In genomic region chr4:6200011-6200921, GRCh38 we compare ENCODE assay signal across 8 cellular contexts. TPM values are rescaled to one million over a fixed set of nuclear protein-coding genes. Genes with fewer than 3 reads are reported as not detected.
DNase-seq lines count a peak whose midpoint lies in the region; ATAC-seq and TF ChIP-seq lines count a peak whose summit lies in the region.

Gene JAKMIP1 (minus strand): TSS chr4:6200549. CDS start chr4:6112850, 87,699 bp downstream.

- peaks cover 0 to 11% (median 4%) of the 10 kb centered on the region in 4 donors for H3K9me3 ChIP-seq in esophagus muscularis mucosa

- H3K36me3 Mint-ChIP-seq in nephron (ENCODE audit: low read depth): no peaks in the 10 kb centered on the region

- peak; percentile 75 for DNase-seq in NCI-H748 (lab: John Stamatoyannopoulos, UW; ENCODE audit: unreplicated experiment)
- no peak for DNase-seq in NCI-H748 treated with DMSO at 0.1 percent for 48 hours (lab: John Stamatoyannopoulos, UW)
- DNase-seq in NCI-H2196 treated with DMSO at 0.1 percent for 48 hours (lab: John Stamatoyannopoulos, UW; ENCODE audit: unreplicated experiment): peak; percentile 47
- DNase-seq in activated T-cell treated with anti-CD3 and anti-CD28 coated beads for 48 hours (ENCODE audit: low read depth): peak; percentile 82
- DNase-seq in esophagus muscularis mucosa (ENCODE audit: extremely low spot score): no peak
- peak; percentile 90 for DNase-seq in stimulated activated naive CD8-positive, alpha-beta T cell treated with anti-CD3 and anti-CD28 coated beads, Interleukin-15, Interleukin-2, amounts not matched to agents 100 U/mL and 50 U/mL, for 24 hours

- peaks cover 81% of the 10 kb centered on the region for H3K27me3 Mint-ChIP-seq in nephron (ENCODE audit: low read depth)

- H3K27ac Mint-ChIP-seq in nephron: no peak within 1 kb of the TSS

- peak within 1 kb of the TSS; percentile 75 to 81 (median 81) for H3K4me3 Mint-ChIP-seq in nephron

- no peaks in the 10 kb centered on the region for H3K4me1 Mint-ChIP-seq in nephron

- H3K4me3 ChIP-seq in esophagus muscularis mucosa: peak within 1 kb of the TSS; percentile 58 to 60 (median 59)

- no peaks in the 10 kb centered on the region for H3K36me3 ChIP-seq in esophagus muscularis mucosa

- no peak for TF ChIP-seq CTCF in esophagus muscularis mucosa (IDR thresholded peaks at IDR 0.05)
- TF ChIP-seq CTCF in nephron (IDR thresholded peaks at IDR 0.05; ENCODE audit: unreplicated experiment in 3 of 3): no peak

- H3K27me3 ChIP-seq in esophagus muscularis mucosa: peaks cover 0 to 64% (median 34%) of the 10 kb centered on the region in 4 donors

- no peak within 1 kb of the TSS for H3K27ac ChIP-seq in esophagus muscularis mucosa (replicated peaks in 1 of 4)

- no peak for TF ChIP-seq POLR2A in esophagus muscularis mucosa (IDR thresholded peaks at IDR 0.05; ENCODE audit: low read depth)

- intact Hi-C loops in esophagus muscularis mucosa (cut with DNase I): no loop called here

- no peak for TF ChIP-seq EP300 in esophagus muscularis mucosa (IDR thresholded peaks at IDR 0.05)

- peaks cover 14 to 28% (median 25%) of the 10 kb centered on the region in 4 donors for H3K4me1 ChIP-seq in esophagus muscularis mucosa

- peaks cover 8% of the 10 kb centered on the region for H3K9me3 Mint-ChIP-seq in nephron

- 1% methylated on average over 67 of the region's 107 CpGs for WGBS in esophagus muscularis mucosa

- ATAC-seq in HG02870 (IDR thresholded peaks at IDR 0.05; ENCODE audit: unreplicated experiment): peak; percentile 76
- ATAC-seq in stimulated activated naive CD8-positive, alpha-beta T cell treated with anti-CD3 and anti-CD28 coated beads, Interleukin-15, Interleukin-2, amounts not matched to agents 100 U/mL and 50 U/mL, for 24 hours: peak; percentile 50

RNA-seq across cellular contexts. Expression of gene JAKMIP1, which starts in this region (rescaled TPM):
- total RNA-seq in esophagus muscularis mucosa: 1 to 10 TPM in 2 of 4 donors, under 1 TPM in 2; 0.57 to 2.8 (median 0.91) TPM

Comparison
In these comparisons a context has a peak if more than half of its experiments do, and no peak if none do; other contexts are left out.
1. DNase-seq: peak in NCI-H748 (single experiment), NCI-H2196 treated with DMSO at 0.1 percent for 48 hours (single experiment), activated T-cell treated with anti-CD3 and anti-CD28 coated beads for 48 hours (single experiment) and stimulated activated naive CD8-positive, alpha-beta T cell treated with anti-CD3 and anti-CD28 coated beads, Interleukin-15, Interleukin-2, amounts not matched to agents 100 U/mL and 50 U/mL, for 24 hours (single experiment); none in NCI-H748 treated with DMSO at 0.1 percent for 48 hours (single experiment) and esophagus muscularis mucosa (single experiment).